Comparison of ENCODE assay signal across 8 cellular contexts in the genomic region with DNA sequence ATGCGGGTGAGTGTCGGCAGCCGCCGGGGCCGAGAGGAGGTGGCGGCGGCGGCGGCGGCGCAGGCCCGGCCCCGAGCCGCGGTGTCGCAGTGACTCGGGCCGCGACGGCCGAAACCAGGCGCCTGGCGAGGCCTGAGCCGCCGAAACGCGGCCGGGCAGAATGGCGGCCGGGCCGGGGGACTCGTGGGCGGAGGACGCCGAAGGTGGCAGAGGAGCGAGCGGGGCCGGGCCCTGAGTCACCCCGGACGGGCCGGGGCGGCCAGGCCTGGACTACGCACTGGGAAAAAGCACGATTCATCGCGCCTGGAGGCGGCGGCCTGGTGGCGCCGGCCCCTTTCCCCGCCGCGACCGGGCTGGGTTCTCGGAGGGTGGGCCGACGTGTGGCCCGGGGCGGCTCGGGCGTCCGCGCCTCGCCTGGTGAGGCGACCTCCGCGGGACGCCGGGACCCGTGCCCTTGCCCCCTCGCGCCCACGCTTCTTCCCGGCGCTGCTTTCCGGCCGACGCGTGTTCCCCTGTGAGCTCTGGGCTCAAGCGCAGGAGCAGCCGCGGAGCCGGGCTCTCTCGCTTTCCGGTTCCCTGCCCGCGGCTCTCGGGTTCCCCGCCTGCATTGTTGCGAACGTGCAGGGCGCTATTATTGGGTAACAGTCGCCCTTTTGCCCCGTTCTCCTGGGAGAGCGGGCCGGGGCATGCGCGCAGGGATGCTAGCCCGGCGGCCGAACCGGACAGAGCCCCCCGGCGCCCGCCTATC. TPM values are rescaled to one million over a fixed set of nuclear protein-coding genes. Genes with fewer than 3 reads are reported as not detected.
DNase-seq lines count a peak whose midpoint lies in the region; ATAC-seq and TF ChIP-seq lines count a peak whose summit lies in the region.

No MANE protein-coding gene starts in this region.

- H3K9me3 Mint-ChIP-seq in activated T-cell treated with anti-CD3 and anti-CD28 coated beads, Interleukin-2, amount 50 U/mL, for 4 hours: no peaks in the 10 kb centered on the region

- TF ChIP-seq EP300 in neural cell (conservative IDR thresholded peaks at IDR 0.05; ENCODE audit: poor library complexity, severe bottlenecking): no peak

- peaks cover 6% of the 10 kb centered on the region for H3K36me3 Mint-ChIP-seq in activated T-cell treated with anti-CD3 and anti-CD28 coated beads, Interleukin-2, amount 50 U/mL, for 4 hours (ENCODE audit: insufficient read depth)

- H3K4me2 ChIP-seq in fibroblast of lung (ENCODE audit: extremely low read depth, insufficient read depth, low read length): peak overlapping the region; percentile 65
- no peak overlapping the region for H3K4me2 ChIP-seq in neural cell (ENCODE audit: low read length)

- H3K27ac ChIP-seq in 22Rv1 (peak overlapping the region; percentile 84), fibroblast of lung (ENCODE audit: insufficient read depth, low read length) (peak overlapping the region; percentile 91), neural cell (ENCODE audit: low read length) (peak overlapping the region; percentile 75), testis (peak overlapping the region; percentile 99)

- H3K27me3 Mint-ChIP-seq in activated T-cell treated with anti-CD3 and anti-CD28 coated beads, Interleukin-2, amount 50 U/mL, for 4 hours (ENCODE audit: low read depth): no peaks in the 10 kb centered on the region

- H3K9ac ChIP-seq in fibroblast of lung (ENCODE audit: insufficient read depth, low read length): peak overlapping the region; percentile 94
- peak overlapping the region; percentile 89 for H3K9ac ChIP-seq in neural cell (ENCODE audit: low read length)

- no peak for TF ChIP-seq RAD21 in neural cell (conservative IDR thresholded peaks at IDR 0.05)

- H4K20me1 ChIP-seq in fibroblast of lung (ENCODE audit: control insufficient read depth, extremely low read depth, insufficient read depth, low read length) (peaks cover 8% of the 10 kb centered on the region), neural cell (ENCODE audit: insufficient read depth) (no peaks in the 10 kb centered on the region)

- H3F3A ChIP-seq in neural cell (ENCODE audit: insufficient read depth, low read length, poor library complexity, severe bottlenecking): no peaks in the 10 kb centered on the region

- H2AFZ ChIP-seq in fibroblast of lung (ENCODE audit: low read length) (peak overlapping the region; percentile 29), neural cell (ENCODE audit: low read depth, low read length) (no peak overlapping the region)

- peak overlapping the region; percentile 70 to 91 (median 76) for H3K4me3 ChIP-seq in fibroblast of lung (replicated peaks in 1 of 4; ENCODE audit: control extremely low read depth in 1 of 4, insufficient read depth in 1 of 4, low read depth in 3 of 4, low read length in 4 of 4)
- H3K4me3 ChIP-seq in neural cell (ENCODE audit: low read length): peak overlapping the region; percentile 86
- peak overlapping the region; percentile 96 to 98 for H3K4me3 ChIP-seq in testis

- H3K36me3 ChIP-seq in fibroblast of lung (ENCODE audit: control insufficient read depth, insufficient read depth, low read length): no peaks in the 10 kb centered on the region
- H3K36me3 ChIP-seq in neural cell (ENCODE audit: insufficient read depth, low read length): no peaks in the 10 kb centered on the region
- H3K36me3 ChIP-seq in testis (ENCODE audit: low read depth, missing control alignments): no peaks in the 10 kb centered on the region

- H3K9me2 ChIP-seq in neural cell (ENCODE audit: insufficient read depth, low read length): no peaks in the 10 kb centered on the region

- H3K9me3 ChIP-seq in fibroblast of lung (ENCODE audit: control insufficient read depth, insufficient read depth, low read depth, low read length) (no peaks in the 10 kb centered on the region), neural cell (ENCODE audit: low read length) (no peaks in the 10 kb centered on the region), testis (no peaks in the 10 kb centered on the region)

- 0 out of 2 replicates have a peak, but pooled peaks have one; percentile 7 for TF ChIP-seq CTCF in 22Rv1 (IDR thresholded peaks at IDR 0.05)
- no peak for TF ChIP-seq CTCF in fibroblast of lung (conservative IDR thresholded peaks at IDR 0.05 in 1 of 2, IDR thresholded peaks at IDR 0.05 in 1 of 2; ENCODE audit: low read depth in 1 of 2, low read length in 2 of 2)
- no peak for TF ChIP-seq CTCF in neural cell (IDR thresholded peaks at IDR 0.05; ENCODE audit: poor library complexity, severe bottlenecking)
- no peak for TF ChIP-seq CTCF in testis (IDR thresholded peaks at IDR 0.05)

- H3K27me3 ChIP-seq in fibroblast of lung (ENCODE audit: control insufficient read depth, insufficient read depth, low read length) (no peaks in the 10 kb centered on the region), neural cell (ENCODE audit: insufficient read depth, low read depth, low read length) (no peaks in the 10 kb centered on the region), testis (no peaks in the 10 kb centered on the region)

- H3K79me2 ChIP-seq in fibroblast of lung (ENCODE audit: control insufficient read depth, insufficient read depth, low read length): peaks cover 53% of the 10 kb centered on the region
- H3K79me2 ChIP-seq in neural cell (replicated peaks; ENCODE audit: insufficient read depth, low read length): peaks cover 58% of the 10 kb centered on the region

- H3K4me1 Mint-ChIP-seq in activated T-cell treated with anti-CD3 and anti-CD28 coated beads, Interleukin-2, amount 50 U/mL, for 4 hours (ENCODE audit: low read depth): peaks cover 65% of the 10 kb centered on the region

- H3K4me1 ChIP-seq in fibroblast of lung (ENCODE audit: control insufficient read depth, extremely low read depth, insufficient read depth, low read length): peaks cover 13% of the 10 kb centered on the region
- peaks cover 19% of the 10 kb centered on the region for H3K4me1 ChIP-seq in testis

- peak; percentile 47 for ATAC-seq in GM18498 (IDR thresholded peaks at IDR 0.05; ENCODE audit: unreplicated experiment)
- peak; percentile 45 for ATAC-seq in HG02798 (IDR thresholded peaks at IDR 0.05; ENCODE audit: poor library complexity, unreplicated experiment)
- peak; percentile 25 to 26 for ATAC-seq in activated T-cell treated with anti-CD3 and anti-CD28 coated beads, Interleukin-2, amount 50 U/mL, for 4 hours

- intact Hi-C loops in testis (cut with DNase I; ENCODE audit: low total_unique reads): no loop called here

- H3K4me3 Mint-ChIP-seq in activated T-cell treated with anti-CD3 and anti-CD28 coated beads, Interleukin-2, amount 50 U/mL, for 4 hours: peak overlapping the region; percentile 97

- DNase-seq in NCI-H2227 (lab: John Stamatoyannopoulos, UW; ENCODE audit: unreplicated experiment) (peak; percentile 75), fibroblast of lung (ENCODE audit: low read depth in 2 of 2) (peak; percentile 56 to 63), testis (peak; percentile 67)
- peak; percentile 40 for DNase-seq in activated T-cell treated with anti-CD3 and anti-CD28 coated beads, Interleukin-2, amount 50 U/mL, for 4 hours

- TF ChIP-seq POLR2A in testis (IDR thresholded peaks at IDR 0.05): no peak

- 0% methylated on average over 1 to 85 of the region's 105 CpGs for WGBS in testis, 2 donors

TF ChIP-seq in neural cell, 6 proteins besides CTCF, POLR2A, EP300 and RAD21:
- TF ChIP-seq SMC3 (conservative IDR thresholded peaks at IDR 0.05; ENCODE audit: poor library complexity): no peak
- no peak for TF ChIP-seq POLR2AphosphoS5 (IDR thresholded peaks at IDR 0.05)
- TF ChIP-seq, protein P1, sequence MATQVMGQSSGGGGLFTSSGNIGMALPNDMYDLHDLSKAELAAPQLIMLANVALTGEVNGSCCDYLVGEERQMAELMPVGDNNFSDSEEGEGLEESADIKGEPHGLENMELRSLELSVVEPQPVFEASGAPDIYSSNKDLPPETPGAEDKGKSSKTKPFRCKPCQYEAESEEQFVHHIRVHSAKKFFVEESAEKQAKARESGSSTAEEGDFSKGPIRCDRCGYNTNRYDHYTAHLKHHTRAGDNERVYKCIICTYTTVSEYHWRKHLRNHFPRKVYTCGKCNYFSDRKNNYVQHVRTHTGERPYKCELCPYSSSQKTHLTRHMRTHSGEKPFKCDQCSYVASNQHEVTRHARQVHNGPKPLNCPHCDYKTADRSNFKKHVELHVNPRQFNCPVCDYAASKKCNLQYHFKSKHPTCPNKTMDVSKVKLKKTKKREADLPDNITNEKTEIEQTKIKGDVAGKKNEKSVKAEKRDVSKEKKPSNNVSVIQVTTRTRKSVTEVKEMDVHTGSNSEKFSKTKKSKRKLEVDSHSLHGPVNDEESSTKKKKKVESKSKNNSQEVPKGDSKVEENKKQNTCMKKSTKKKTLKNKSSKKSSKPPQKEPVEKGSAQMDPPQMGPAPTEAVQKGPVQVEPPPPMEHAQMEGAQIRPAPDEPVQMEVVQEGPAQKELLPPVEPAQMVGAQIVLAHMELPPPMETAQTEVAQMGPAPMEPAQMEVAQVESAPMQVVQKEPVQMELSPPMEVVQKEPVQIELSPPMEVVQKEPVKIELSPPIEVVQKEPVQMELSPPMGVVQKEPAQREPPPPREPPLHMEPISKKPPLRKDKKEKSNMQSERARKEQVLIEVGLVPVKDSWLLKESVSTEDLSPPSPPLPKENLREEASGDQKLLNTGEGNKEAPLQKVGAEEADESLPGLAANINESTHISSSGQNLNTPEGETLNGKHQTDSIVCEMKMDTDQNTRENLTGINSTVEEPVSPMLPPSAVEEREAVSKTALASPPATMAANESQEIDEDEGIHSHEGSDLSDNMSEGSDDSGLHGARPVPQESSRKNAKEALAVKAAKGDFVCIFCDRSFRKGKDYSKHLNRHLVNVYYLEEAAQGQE (IDR thresholded peaks at IDR 0.05; ENCODE audit: borderline replicate concordance): no peak
- no peak for TF ChIP-seq EZH2 (IDR thresholded peaks at IDR 0.05; ENCODE audit: borderline replicate concordance, insufficient read depth, low read length, poor library complexity, severe bottlenecking)
- TF ChIP-seq TAF1 (IDR thresholded peaks at IDR 0.05; ENCODE audit: low read depth): peak; percentile 43
- peak; percentile 52 for TF ChIP-seq MXI1 (conservative IDR thresholded peaks at IDR 0.05; ENCODE audit: poor library complexity, severe bottlenecking)

RNA-seq across cellular contexts. Expression of a gene that starts 0.5 kb away (rescaled TPM):
- 10 to 100 TPM; 75.2 to 83.7 (median 75.4) TPM for total RNA-seq in activated T-cell treated with anti-CD3 and anti-CD28 coated beads, Interleukin-2, amount 50 U/mL, for 4 hours
- total RNA-seq in fibroblast of lung (39.8 and 47.9 TPM in 2 replicates), testis (100 to 1,000 TPM; 151 to 161 TPM)
- polyA plus RNA-seq in fibroblast of lung (52.3 and 55.5 TPM in 2 replicates), neural cell (75.7 and 77.5 TPM in 2 replicates), testis (ENCODE audit: insufficient read depth, low read depth, low replicate concordance) (206 TPM)
- polyA plus RNA-seq in fibroblast of lung (2012): 37.9 and 41.8 TPM in 2 replicates
- polyA minus RNA-seq in fibroblast of lung (ENCODE audit: low replicate concordance) (15.5 and 21.2 TPM in 2 replicates), neural cell (72.3 and 82.4 TPM in 2 replicates)

Comparison
In these comparisons a context has a peak if more than half of its experiments do, and no peak if none do; other contexts are left out.
1. Peak in every context shown above with its lines: DNase-seq, ATAC-seq, H3K4me3 ChIP-seq and H3K27ac ChIP-seq.